ENCODE assay signal across 8 cellular contexts in the genomic region with DNA sequence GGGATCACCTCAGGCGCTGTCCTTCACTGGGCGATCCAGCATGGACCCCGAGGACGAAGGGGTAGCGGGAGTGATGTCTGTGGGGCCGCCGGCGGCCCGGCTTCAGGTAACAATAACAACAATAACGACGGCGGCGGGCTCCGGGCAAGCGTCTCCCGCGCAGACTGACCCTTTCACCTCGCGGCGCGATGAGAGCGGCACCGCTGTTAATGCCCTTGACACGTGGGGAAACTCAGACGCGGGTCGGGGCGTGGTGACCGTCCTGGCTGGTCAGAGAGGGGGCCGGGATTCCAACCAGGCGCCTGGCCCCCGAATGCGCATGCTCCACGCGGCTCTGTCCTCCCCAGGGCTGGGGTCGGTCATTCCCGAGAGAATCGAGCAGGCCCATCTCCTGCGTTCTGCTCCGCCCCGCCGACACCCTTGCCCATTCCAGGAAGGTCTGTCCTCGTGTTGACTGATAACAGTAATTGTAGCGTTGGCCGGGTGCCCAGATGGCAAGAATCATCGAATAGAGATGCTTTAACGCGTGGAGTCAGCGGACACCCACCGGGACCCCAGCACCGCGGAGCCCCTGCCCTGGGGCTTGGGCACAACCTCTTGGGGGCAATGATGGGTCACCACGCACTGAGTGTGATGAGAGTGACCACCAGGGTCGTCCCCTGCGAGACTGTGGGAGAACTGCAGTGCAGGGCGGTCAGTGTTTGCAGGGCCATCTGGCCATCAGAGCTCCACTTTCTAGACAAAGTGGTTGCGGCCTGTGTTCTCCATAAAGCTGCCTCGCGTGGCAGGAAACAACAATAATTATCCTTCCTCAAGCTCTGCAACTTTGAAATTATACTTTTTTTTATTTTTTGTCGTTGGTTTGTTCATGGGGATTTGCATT. TPM values are rescaled to one million over a fixed set of nuclear protein-coding genes. Genes with fewer than 3 reads are reported as not detected.
DNase-seq lines count a peak whose midpoint lies in the region; ATAC-seq, FAIRE-seq and TF ChIP-seq lines count a peak whose summit lies in the region.

No MANE protein-coding gene starts in this region.

- H3K27me3 ChIP-seq in DOHH2 (ENCODE audit: control insufficient read depth, low read length) (no peaks in the 10 kb centered on the region), HepG2 (ENCODE audit: control insufficient read depth in 1 of 2, insufficient read depth in 2 of 2, low read length in 2 of 2) (no peaks in the 10 kb centered on the region; a peak in 1 of 5 replicates)

- TF ChIP-seq RAD21 in HepG2 (CRISPR knock-in tag; IDR thresholded peaks at IDR 0.05): 0 out of 2 replicates have a peak, but pooled peaks have one; percentile 20

- H3K79me2 ChIP-seq in DOHH2 (ENCODE audit: control insufficient read depth, low read length): peaks cover 32% of the 10 kb centered on the region
- H3K79me2 ChIP-seq in HepG2 (ENCODE audit: insufficient read depth, low read length): peaks cover 51% of the 10 kb centered on the region

- peak overlapping the region; percentile 93 for H3K9ac ChIP-seq in HepG2 (ENCODE audit: insufficient read depth, low read depth, low read length)

- H3K9me2 ChIP-seq in DOHH2 (replicated peaks; ENCODE audit: control insufficient read depth, low read length): no peaks in the 10 kb centered on the region

- WGBS in HepG2 (ENCODE audit: low lambda C conversion rate): 61% methylated on average over 5 of the region's 60 CpGs

- TF ChIP-seq EP300 in HepG2 (IDR thresholded peaks at IDR 0.05; ENCODE audit: low read depth in 2 of 2, low read length in 2 of 2) (no peak), HepG2 (CRISPR knock-in tag; IDR thresholded peaks at IDR 0.05; ENCODE audit: borderline replicate concordance) (no peak)

- POLR2A ChIA-PET in HepG2 (lab: Yijun Ruan, JAX): interaction anchor here (0.7 to 1.7 kb wide), 14 partner anchors 8 to 277 kb away, joined by 3 to 15 read pairs (median 4); a partner anchor contains a TSS

- peak; percentile 71 for ATAC-seq in HepG2

- H3K36me3 ChIP-seq in DOHH2 (ENCODE audit: control insufficient read depth, low read length) (peaks cover 20% of the 10 kb centered on the region), HepG2 (replicated peaks in 1 of 2; ENCODE audit: control insufficient read depth in 1 of 2, insufficient read depth in 2 of 2, low read length in 2 of 2) (peaks cover 5% of the 10 kb centered on the region in 2 experiments; a peak in 4 of 5 replicates)

- H3K9me3 ChIP-seq in DOHH2 (ENCODE audit: control insufficient read depth, insufficient read depth, low read length): peaks cover 10% of the 10 kb centered on the region
- no peaks in the 10 kb centered on the region; the same call in 1 of the 2 replicates for H3K9me3 ChIP-seq in HepG2 (ENCODE audit: low read length)

- FAIRE-seq in HepG2 (lab: Jason Lieb, UNC): peak; percentile 51

- no peaks in the 10 kb centered on the region for H3F3A ChIP-seq in DOHH2 (ENCODE audit: control insufficient read depth, insufficient read depth)

- no peak overlapping the region for H2AFZ ChIP-seq in HepG2 (ENCODE audit: low read length)

- peak overlapping the region; percentile 87 for H3K4me2 ChIP-seq in DOHH2 (ENCODE audit: low read length)
- H3K4me2 ChIP-seq in HepG2 (ENCODE audit: low read depth, low read length): peak overlapping the region; percentile 95

- intact Hi-C loops in HepG2 (cut with micrococcal nuclease; ENCODE audit: unreplicated experiment): no loop called here

- BruUV-seq in HepG2 (replicated peaks; lab: Mats Ljungman, UMichigan): TSS peak; percentile 73

- CTCF ChIA-PET in HepG2 (lab: Yijun Ruan, JAX; ENCODE audit: low intra/inter-chr PET ratio, low total read pairs): no interaction called here

- no peak for TF ChIP-seq CTCF in DOHH2 (IDR thresholded peaks at IDR 0.05; ENCODE audit: low read depth, low read length, poor library complexity, severe bottlenecking)
- TF ChIP-seq CTCF in HFF-Myc (IDR thresholded peaks at IDR 0.05; ENCODE audit: low read depth, low read length, missing control alignments): no peak
- no peak for TF ChIP-seq CTCF in HepG2 (CRISPR knock-in tag; IDR thresholded peaks at IDR 0.05)

- peak; percentile 16 for DNase-seq in HFF-Myc (ENCODE audit: extremely low read depth, low read depth)
- peak; percentile 18 for DNase-seq in NCI-H1436 treated with DMSO at 0.1 percent for 48 hours (lab: John Stamatoyannopoulos, UW)
- peak; percentile 16 to 37 for DNase-seq in activated CD4-positive, alpha-beta T cell treated with anti-CD3 and anti-CD28 coated beads for 24 hours (ENCODE audit: low read depth in 2 of 2)
- DNase-seq in dermis blood vessel endothelial cell: peak; percentile 81
- peak; percentile 62 for DNase-seq in HepG2 (ENCODE audit: low spot score)
- peak; percentile 60 for DNase-seq in stimulated activated CD4-positive, alpha-beta T cell treated with anti-CD3 and anti-CD28 coated beads, Interleukin-2, amount 100 ng/mL, for 24 hours
- DNase-seq in GDM1 (lab: John Stamatoyannopoulos, UW): no peak

- in situ Hi-C loops in HepG2 (cut with HindIII; ENCODE audit: extremely low pct_ligation_motif_present, low pct_unique_long_range_greater_than_20kb): no loop called here

- H3K27ac ChIP-seq in DOHH2 (ENCODE audit: low read depth, low read length) (no peak overlapping the region), HepG2 (ENCODE audit: extremely low read length, insufficient read depth, low read length) (peak overlapping the region; percentile 85)

- H3K4me3 ChIP-seq in DOHH2 (ENCODE audit: low read length) (peak overlapping the region; percentile 83), HFF-Myc (replicated peaks; ENCODE audit: low read depth, low read length) (peak overlapping the region; percentile 86), HepG2 (replicated peaks in 1 of 3; ENCODE audit: insufficient read depth in 1 of 3, low read depth in 2 of 3, low read length in 3 of 3) (peak overlapping the region; percentile 85 to 96 (median 96))

- H3K4me1 ChIP-seq in DOHH2 (ENCODE audit: control insufficient read depth, low read length) (peaks cover 13% of the 10 kb centered on the region), HepG2 (ENCODE audit: insufficient read depth, low read length) (peaks cover 37% of the 10 kb centered on the region)

- TF ChIP-seq POLR2A in HepG2 (IDR thresholded peaks at IDR 0.05; ENCODE audit: insufficient read depth in 1 of 2, low read depth in 2 of 2, low read length in 2 of 2): no peak

- H4K20me1 ChIP-seq in DOHH2 (ENCODE audit: control insufficient read depth, insufficient read depth, low read depth, low read length): no peaks in the 10 kb centered on the region
- H4K20me1 ChIP-seq in HepG2 (ENCODE audit: insufficient read depth, low read length): no peaks in the 10 kb centered on the region

RNA-seq across cellular contexts. Expression of a gene that starts 0.5 kb away (rescaled TPM):
- 5.6 and 6.1 TPM in 2 replicates for total RNA-seq in dermis blood vessel endothelial cell
- total RNA-seq in HepG2 (2016; rRNA removed; fragmentation: Illumina TruSeq; extraction: Trizol): 3.3 and 3.7 TPM in 2 replicates
- total RNA-seq in HepG2 (2016; cell fraction: cytosol; rRNA removed; fragmentation: Illumina TruSeq; extraction: Trizol; ENCODE audit: low read depth): 0.71 and 0.79 TPM in 2 replicates
- total RNA-seq in HepG2 (2016; cell fraction: insoluble cytoplasmic fraction; rRNA removed; fragmentation: Illumina TruSeq; extraction: Trizol): 3.4 TPM in 2 replicates
- total RNA-seq in HepG2 (2016; cell fraction: membrane; rRNA removed; fragmentation: Illumina TruSeq; extraction: Trizol): 2.0 and 2.4 TPM in 2 replicates
- total RNA-seq in HepG2 (2016; cell fraction: nucleus; rRNA removed; fragmentation: Illumina TruSeq; extraction: Trizol): 3.9 and 4.3 TPM in 2 replicates
- 3.0 and 3.1 TPM in 2 replicates for polyA plus RNA-seq in HepG2 (2011; rRNA removed)
- polyA plus RNA-seq in HepG2 (2011; cell fraction: cytosol; rRNA removed): 1.5 and 1.8 TPM in 2 replicates
- 6.2 and 6.6 TPM in 2 replicates for polyA plus RNA-seq in HepG2 (2011; cell fraction: nucleus; rRNA removed)
- 1.3 and 1.6 TPM in 2 replicates for polyA plus RNA-seq in HepG2 (2012)
- 0.17 and 0.19 TPM in 2 replicates for polyA plus RNA-seq in HepG2 (2016; cell fraction: cytosol; fragmentation: Illumina TruSeq; extraction: Trizol; ENCODE audit: low read depth)
- polyA plus RNA-seq in HepG2 (2016; cell fraction: insoluble cytoplasmic fraction; fragmentation: Illumina TruSeq; extraction: Trizol; ENCODE audit: low read depth): 1.3 and 1.5 TPM in 2 replicates
- 0.41 and 0.56 TPM in 2 replicates for polyA plus RNA-seq in HepG2 (2016; cell fraction: membrane; fragmentation: Illumina TruSeq; extraction: Trizol; ENCODE audit: low read depth)
- 5.9 and 6.4 TPM in 2 replicates for polyA plus RNA-seq in HepG2 (2016; cell fraction: nucleus; fragmentation: Illumina TruSeq; extraction: Trizol; ENCODE audit: insufficient read depth, low read depth)
- 8.3 and 10.4 TPM in 2 replicates for polyA minus RNA-seq in HepG2 (2011; rRNA and poly(A)+ RNA removed; ENCODE audit: low replicate concordance)
- polyA minus RNA-seq in HepG2 (2011; cell fraction: cytosol; rRNA and poly(A)+ RNA removed): 4.0 and 4.8 TPM in 2 replicates
- 6.6 and 6.8 TPM in 2 replicates for polyA minus RNA-seq in HepG2 (2011; cell fraction: nucleus; rRNA and poly(A)+ RNA removed)

RNA-seq across cellular contexts. Expression of a gene that starts 25.9 kb away (rescaled TPM):
- total RNA-seq in dermis blood vessel endothelial cell (24.1 and 31.8 TPM in 2 replicates), HepG2 (2016; rRNA removed; fragmentation: Illumina TruSeq; extraction: Trizol) (38.7 and 39.5 TPM in 2 replicates)
- 10.6 and 10.8 TPM in 2 replicates for total RNA-seq in HepG2 (2016; cell fraction: cytosol; rRNA removed; fragmentation: Illumina TruSeq; extraction: Trizol; ENCODE audit: low read depth)
- total RNA-seq in HepG2 (2016; cell fraction: insoluble cytoplasmic fraction; rRNA removed; fragmentation: Illumina TruSeq; extraction: Trizol): 41.5 and 44.3 TPM in 2 replicates
- 15.6 and 18.0 TPM in 2 replicates for total RNA-seq in HepG2 (2016; cell fraction: membrane; rRNA removed; fragmentation: Illumina TruSeq; extraction: Trizol)
- total RNA-seq in HepG2 (2016; cell fraction: nucleus; rRNA removed; fragmentation: Illumina TruSeq; extraction: Trizol): 51.9 and 53.4 TPM in 2 replicates
- 28.5 and 31.5 TPM in 2 replicates for polyA plus RNA-seq in HepG2 (2011; rRNA removed)
- 15.3 and 19.4 TPM in 2 replicates for polyA plus RNA-seq in HepG2 (2011; cell fraction: cytosol; rRNA removed)
- 62.5 and 78.5 TPM in 2 replicates for polyA plus RNA-seq in HepG2 (2011; cell fraction: nucleus; rRNA removed)
- polyA plus RNA-seq in HepG2 (2012): 27.8 and 28.4 TPM in 2 replicates
- 7.8 and 11.0 TPM in 2 replicates for polyA plus RNA-seq in HepG2 (2016; cell fraction: cytosol; fragmentation: Illumina TruSeq; extraction: Trizol; ENCODE audit: low read depth)
- polyA plus RNA-seq in HepG2 (2016; cell fraction: insoluble cytoplasmic fraction; fragmentation: Illumina TruSeq; extraction: Trizol; ENCODE audit: low read depth): 45.4 and 56.5 TPM in 2 replicates
- polyA plus RNA-seq in HepG2 (2016; cell fraction: membrane; fragmentation: Illumina TruSeq; extraction: Trizol; ENCODE audit: low read depth): 14.2 and 16.8 TPM in 2 replicates
- polyA plus RNA-seq in HepG2 (2016; cell fraction: nucleus; fragmentation: Illumina TruSeq; extraction: Trizol; ENCODE audit: insufficient read depth, low read depth): 103 and 124 TPM in 2 replicates
- polyA minus RNA-seq in HepG2 (2011; rRNA and poly(A)+ RNA removed; ENCODE audit: low replicate concordance): 14.6 and 39.2 TPM in 2 replicates
- polyA minus RNA-seq in HepG2 (2011; cell fraction: cytosol; rRNA and poly(A)+ RNA removed): 2.7 and 5.5 TPM in 2 replicates
- polyA minus RNA-seq in HepG2 (2011; cell fraction: nucleus; rRNA and poly(A)+ RNA removed): 73.4 and 89.9 TPM in 2 replicates

RNA-seq across cellular contexts. Expression of a gene that starts 47.5 kb away (rescaled TPM):
- total RNA-seq in dermis blood vessel endothelial cell (3.4 and 3.7 TPM in 2 replicates), HepG2 (2016; rRNA removed; fragmentation: Illumina TruSeq; extraction: Trizol) (2.5 and 3.1 TPM in 2 replicates)
- total RNA-seq in HepG2 (2016; cell fraction: cytosol; rRNA removed; fragmentation: Illumina TruSeq; extraction: Trizol; ENCODE audit: low read depth): 0.30 and 0.44 TPM in 2 replicates
- 2.2 and 3.2 TPM in 2 replicates for total RNA-seq in HepG2 (2016; cell fraction: insoluble cytoplasmic fraction; rRNA removed; fragmentation: Illumina TruSeq; extraction: Trizol)
- 1.3 TPM in 2 replicates for total RNA-seq in HepG2 (2016; cell fraction: membrane; rRNA removed; fragmentation: Illumina TruSeq; extraction: Trizol)
- total RNA-seq in HepG2 (2016; cell fraction: nucleus; rRNA removed; fragmentation: Illumina TruSeq; extraction: Trizol): 1.8 and 2.3 TPM in 2 replicates
- 3.5 and 3.6 TPM in 2 replicates for polyA plus RNA-seq in HepG2 (2011; rRNA removed)
- 2.1 and 2.5 TPM in 2 replicates for polyA plus RNA-seq in HepG2 (2011; cell fraction: cytosol; rRNA removed)
- polyA plus RNA-seq in HepG2 (2011; cell fraction: nucleus; rRNA removed): 2.6 and 2.7 TPM in 2 replicates
- polyA plus RNA-seq in HepG2 (2012): 0.98 and 1.5 TPM in 2 replicates
- polyA plus RNA-seq in HepG2 (2016; cell fraction: cytosol; fragmentation: Illumina TruSeq; extraction: Trizol; ENCODE audit: low read depth): 0.28 and 0.33 TPM in 2 replicates
- 1.6 and 1.9 TPM in 2 replicates for polyA plus RNA-seq in HepG2 (2016; cell fraction: insoluble cytoplasmic fraction; fragmentation: Illumina TruSeq; extraction: Trizol; ENCODE audit: low read depth)
- 0.57 and 0.63 TPM in 2 replicates for polyA plus RNA-seq in HepG2 (2016; cell fraction: membrane; fragmentation: Illumina TruSeq; extraction: Trizol; ENCODE audit: low read depth)
- polyA plus RNA-seq in HepG2 (2016; cell fraction: nucleus; fragmentation: Illumina TruSeq; extraction: Trizol; ENCODE audit: insufficient read depth, low read depth): 2.4 and 3.1 TPM in 2 replicates
- polyA minus RNA-seq in HepG2 (2011; rRNA and poly(A)+ RNA removed; ENCODE audit: low replicate concordance): 10.3 and 17.6 TPM in 2 replicates
- polyA minus RNA-seq in HepG2 (2011; cell fraction: cytosol; rRNA and poly(A)+ RNA removed): 1.9 and 2.6 TPM in 2 replicates
- polyA minus RNA-seq in HepG2 (2011; cell fraction: nucleus; rRNA and poly(A)+ RNA removed): 4.1 and 4.6 TPM in 2 replicates

RNA-seq across cellular contexts. Expression of a gene that starts 50.6 kb away (rescaled TPM):
- total RNA-seq in dermis blood vessel endothelial cell (57.9 and 67.4 TPM in 2 replicates), HepG2 (2016; rRNA removed; fragmentation: Illumina TruSeq; extraction: Trizol) (15.6 and 17.0 TPM in 2 replicates)
- total RNA-seq in HepG2 (2016; cell fraction: cytosol; rRNA removed; fragmentation: Illumina TruSeq; extraction: Trizol; ENCODE audit: low read depth): 9.2 and 13.6 TPM in 2 replicates
- 17.3 and 19.7 TPM in 2 replicates for total RNA-seq in HepG2 (2016; cell fraction: insoluble cytoplasmic fraction; rRNA removed; fragmentation: Illumina TruSeq; extraction: Trizol)
- 21.1 and 22.3 TPM in 2 replicates for total RNA-seq in HepG2 (2016; cell fraction: membrane; rRNA removed; fragmentation: Illumina TruSeq; extraction: Trizol)
- total RNA-seq in HepG2 (2016; cell fraction: nucleus; rRNA removed; fragmentation: Illumina TruSeq; extraction: Trizol): 13.5 and 14.8 TPM in 2 replicates
- polyA plus RNA-seq in HepG2 (2011; rRNA removed): 13.1 and 14.7 TPM in 2 replicates
- polyA plus RNA-seq in HepG2 (2011; cell fraction: cytosol; rRNA removed): 13.6 and 13.7 TPM in 2 replicates
- polyA plus RNA-seq in HepG2 (2011; cell fraction: nucleus; rRNA removed): 12.5 and 16.5 TPM in 2 replicates
- 7.2 and 8.7 TPM in 2 replicates for polyA plus RNA-seq in HepG2 (2012)
- polyA plus RNA-seq in HepG2 (2016; cell fraction: cytosol; fragmentation: Illumina TruSeq; extraction: Trizol; ENCODE audit: low read depth): 10.1 and 14.1 TPM in 2 replicates
- 15.7 and 16.9 TPM in 2 replicates for polyA plus RNA-seq in HepG2 (2016; cell fraction: insoluble cytoplasmic fraction; fragmentation: Illumina TruSeq; extraction: Trizol; ENCODE audit: low read depth)
- 9.4 and 15.6 TPM in 2 replicates for polyA plus RNA-seq in HepG2 (2016; cell fraction: membrane; fragmentation: Illumina TruSeq; extraction: Trizol; ENCODE audit: low read depth)
- polyA plus RNA-seq in HepG2 (2016; cell fraction: nucleus; fragmentation: Illumina TruSeq; extraction: Trizol; ENCODE audit: insufficient read depth, low read depth): 11.7 and 14.4 TPM in 2 replicates
- polyA minus RNA-seq in HepG2 (2011; rRNA and poly(A)+ RNA removed; ENCODE audit: low replicate concordance): 15.6 and 69.8 TPM in 2 replicates
- polyA minus RNA-seq in HepG2 (2011; cell fraction: cytosol; rRNA and poly(A)+ RNA removed): 7.8 and 10.6 TPM in 2 replicates
- 28.8 and 29.2 TPM in 2 replicates for polyA minus RNA-seq in HepG2 (2011; cell fraction: nucleus; rRNA and poly(A)+ RNA removed)
